ENCODE assay signal across 8 cellular contexts in the genomic region with DNA sequence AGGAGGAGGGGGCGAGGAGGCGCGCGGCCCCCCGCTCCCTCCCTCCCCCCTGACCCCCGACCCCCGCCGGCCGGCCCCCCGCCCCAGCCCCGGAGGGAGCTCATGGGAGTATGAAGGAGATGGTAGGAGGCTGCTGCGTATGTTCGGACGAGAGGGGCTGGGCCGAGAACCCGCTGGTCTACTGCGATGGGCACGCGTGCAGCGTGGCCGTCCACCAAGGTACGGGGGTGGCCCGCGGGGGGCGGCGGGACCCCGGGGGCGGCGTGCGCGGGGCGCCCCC. TPM values are rescaled to one million over a fixed set of nuclear protein-coding genes. Genes with fewer than 3 reads are reported as not detected.
DNase-seq lines count a peak whose midpoint lies in the region; ATAC-seq, FAIRE-seq and TF ChIP-seq lines count a peak whose summit lies in the region.

No MANE protein-coding gene starts in this region.

- H3K9me3 ChIP-seq in SK-N-MC (ENCODE audit: low read depth, low read length) (no peaks in the 10 kb centered on the region), esophagus squamous epithelium (no peaks in the 10 kb centered on the region), sigmoid colon (no peaks in the 10 kb centered on the region)

- no peak for TF ChIP-seq CTCF in GM12875 (IDR thresholded peaks at IDR 0.05; ENCODE audit: borderline replicate concordance, insufficient read depth, low read depth, low read length)
- TF ChIP-seq CTCF in esophagus squamous epithelium (IDR thresholded peaks at IDR 0.05), result no peak
- TF ChIP-seq CTCF in sigmoid colon (IDR thresholded peaks at IDR 0.05), result no peak

- intact Hi-C loops in esophagus squamous epithelium (cut with DNase I) (loop anchor here (2.0 kb wide), 1 partner anchor 31 kb away; a partner anchor contains a TSS), sigmoid colon (cut with DNase I) (loop anchor here (2.0 kb wide), 1 partner anchor 29 kb away; no protein-coding TSS in a partner anchor)

- TF ChIP-seq EP300 in sigmoid colon (IDR thresholded peaks at IDR 0.05), result no peak

- TF ChIP-seq POLR2A in esophagus squamous epithelium (IDR thresholded peaks at IDR 0.05) (no peak), sigmoid colon (IDR thresholded peaks at IDR 0.05) (no peak), GM12892 (IDR thresholded peaks at IDR 0.05; ENCODE audit: low read depth, low read length) (no peak)

- H3K4me3 ChIP-seq in GM12875 (ENCODE audit: low read depth, low read length), result peak overlapping the region; percentile 56
- peak overlapping the region; percentile 99 for H3K4me3 ChIP-seq in SK-N-MC
- peak overlapping the region; percentile 76 to 94 (median 90) for H3K4me3 ChIP-seq in esophagus squamous epithelium
- H3K4me3 ChIP-seq in sigmoid colon, result peak overlapping the region; percentile 81 to 98 (median 96)

- peak overlapping the region; percentile 86 for H3K9ac ChIP-seq in SK-N-MC (ENCODE audit: insufficient read length)

- WGBS in esophagus squamous epithelium, 2 donors, result 0 to 1% methylated on average over 10 to 11 of the region's 32 CpGs
- WGBS in sigmoid colon, 2 donors, result 0% methylated on average over 30 to 31 of the region's 32 CpGs

- H3K27me3 ChIP-seq in esophagus squamous epithelium, result no peaks in the 10 kb centered on the region
- H3K27me3 ChIP-seq in sigmoid colon, result no peaks in the 10 kb centered on the region

- DNase-seq in SK-N-MC (ENCODE audit: low read depth, low spot score) (no peak), esophagus squamous epithelium (lab: John Stamatoyannopoulos, UW) (no peak), sigmoid colon (no peak), NCI-H187 (lab: John Stamatoyannopoulos, UW) (no peak), GM12892 (ENCODE audit: insufficient read length) (no peak), pons (ENCODE audit: low spot score) (no peak)

- H3K4me1 ChIP-seq in esophagus squamous epithelium, result peaks cover 10 to 78% (median 28%) of the 10 kb centered on the region in 3 donors
- peaks cover 0 to 53% (median 33%) of the 10 kb centered on the region in 4 donors for H3K4me1 ChIP-seq in sigmoid colon

- H3K36me3 ChIP-seq in SK-N-MC (ENCODE audit: insufficient read depth, low read length) (peaks cover 6% of the 10 kb centered on the region; the same call in 1 of the 2 replicates), esophagus squamous epithelium (peaks cover 0 to 32% (median 4%) of the 10 kb centered on the region in 3 donors), sigmoid colon (peaks cover 0 to 36% (median 13%) of the 10 kb centered on the region in 4 donors)

- H3K27ac ChIP-seq in SK-N-MC (0 out of 2 replicates have a peak overlapping the region, but pooled peaks have one; percentile 57), esophagus squamous epithelium (peak overlapping the region; percentile 96 to 98 (median 96)), sigmoid colon (peak overlapping the region; percentile 92 to 99 (median 96))

- no peak for ATAC-seq in HG03045 (IDR thresholded peaks at IDR 0.05; ENCODE audit: unreplicated experiment)

- FAIRE-seq in GM12892 (lab: Jason Lieb, UNC), result no peak

RNA-seq across cellular contexts. Expression of a gene that starts 0.4 kb away (rescaled TPM):
- total RNA-seq in esophagus squamous epithelium, result 10 to 100 TPM; 30.6 to 79.7 (median 35.1) TPM
- total RNA-seq in sigmoid colon, result 10 to 100 TPM; 48.9 to 90.3 (median 69.9) TPM
- polyA plus RNA-seq in sigmoid colon, result 10 to 100 TPM; 15.3 to 86.5 (median 16.2) TPM
- polyA plus RNA-seq in GM12892 (2012; ENCODE audit: missing spikeins), result 50.6 TPM

RNA-seq across cellular contexts. Expression of a gene that starts 24.7 kb away (rescaled TPM):
- 1 to 10 TPM; 4.9 to 8.3 (median 7.8) TPM for total RNA-seq in esophagus squamous epithelium
- 10 to 100 TPM in 3 of 4 donors, 1 to 10 TPM in 1; 9.2 to 19.3 (median 14.6) TPM for total RNA-seq in sigmoid colon
- polyA plus RNA-seq in sigmoid colon, result 100 to 1,000 TPM; 104 to 115 (median 108) TPM
- 15.2 TPM for polyA plus RNA-seq in GM12892 (2012; ENCODE audit: missing spikeins)

RNA-seq across cellular contexts. Expression of a gene that starts 30.7 kb away (rescaled TPM):
- total RNA-seq in esophagus squamous epithelium (1 to 10 TPM; 1.8 to 3.2 (median 2.8) TPM), sigmoid colon (1 to 10 TPM in 2 of 4 donors, under 1 TPM in 2; 0.36 to 2.8 (median 1.3) TPM)
- polyA plus RNA-seq in sigmoid colon, result 1 to 10 TPM in 1 of 3 donors, not detected in 2; 2.4 TPM
- polyA plus RNA-seq in GM12892 (2012; ENCODE audit: missing spikeins), result 5.2 TPM

RNA-seq across cellular contexts. Expression of a gene that starts 42.7 kb away (rescaled TPM):
- 10 to 100 TPM in 1 of 4 donors, 1 to 10 TPM in 3; 2.5 to 11.8 (median 3.4) TPM for total RNA-seq in esophagus squamous epithelium
- 1 to 10 TPM; 4.3 to 8.9 (median 5.6) TPM for total RNA-seq in sigmoid colon
- polyA plus RNA-seq in sigmoid colon, result 10 to 100 TPM; 19.6 to 32.6 (median 22.8) TPM
- 2.1 TPM for polyA plus RNA-seq in GM12892 (2012; ENCODE audit: missing spikeins)

RNA-seq across cellular contexts. Expression of a gene that starts 47.1 kb away (rescaled TPM):
- total RNA-seq in esophagus squamous epithelium (100 to 1,000 TPM; 128 to 177 (median 145) TPM), sigmoid colon (100 to 1,000 TPM; 135 to 198 (median 153) TPM)
- 100 to 1,000 TPM; 246 to 280 (median 258) TPM for polyA plus RNA-seq in sigmoid colon
- 221 TPM for polyA plus RNA-seq in GM12892 (2012; ENCODE audit: missing spikeins)
